1 cellular context compared by ENCODE assay signal in genomic region chr13:41614671-41615519, GRCh38.
A peak's percentile ranks its signal among the peaks of the same experiment; 100 is the strongest.
TF ChIP-seq lines count a peak whose summit lies in the region.

No MANE protein-coding gene starts in this region.

TF ChIP-seq in endothelial cell of umbilical vein, 7 proteins besides CTCF, POLR2A, EP300 and RAD21:
- peak; percentile 7 for TF ChIP-seq JUN (IDR thresholded peaks at IDR 0.05; ENCODE audit: borderline replicate concordance, insufficient read depth, insufficient read length, low read depth)
- TF ChIP-seq FOS (IDR thresholded peaks at IDR 0.05; ENCODE audit: borderline replicate concordance, insufficient read depth, low read length), result no peak
TF ChIP-seq in endothelial cell of umbilical vein: peak in this region for 1.
